13 cellular contexts compared by ENCODE assay signal in genomic region chr6:34529665-34530327, GRCh38. TPM values are rescaled to one million over a fixed set of nuclear protein-coding genes. Genes with fewer than 3 reads are reported as not detected.
DNase-seq lines count a peak whose midpoint lies in the region; ATAC-seq, FAIRE-seq and TF ChIP-seq lines count a peak whose summit lies in the region.
"Had no signal": no experiment of that assay in that cellular context is flagged by ENCODE, and none has a peak within 500 bp of the region (broad histone marks: within the 10 kb centered on the region; RNA-seq: fewer than 3 reads in every experiment).

No MANE protein-coding gene starts in this region.

- H3K9me2 ChIP-seq in PC-3 (replicated peaks; ENCODE audit: low read length): no peaks in the 10 kb centered on the region

- no TSS peak for BruUV-seq in PC-3 (replicated peaks; lab: Mats Ljungman, UMichigan)

- H3K9me3 ChIP-seq in PC-3 (ENCODE audit: low read length): no peaks in the 10 kb centered on the region
- H3K9me3 ChIP-seq in right cardiac atrium (ENCODE audit: control insufficient read depth, low read length): no peaks in the 10 kb centered on the region
- H3K9me3 ChIP-seq in small intestine (ENCODE audit: control insufficient read depth, low read depth): no peaks in the 10 kb centered on the region
- H3K9me3 ChIP-seq in SJCRH30 (replicated peaks): no peaks in the 10 kb centered on the region

- TF ChIP-seq RAD21 in Ishikawa (IDR thresholded peaks at IDR 0.05; ENCODE audit: low read depth): peak; percentile 64

- peak; percentile 12; the same call in 1 of the 2 replicates for ATAC-seq in PC-3
- ATAC-seq in right cardiac atrium: no peak

- no peak overlapping the region for H3K4me3 ChIP-seq in PC-3 (ENCODE audit: low read length)
- H3K4me3 ChIP-seq in right cardiac atrium (ENCODE audit: low read length): no peak overlapping the region
- no peak overlapping the region for H3K4me3 ChIP-seq in small intestine (ENCODE audit: low read depth in 1 of 2, low read length in 2 of 2)
- H3K4me3 ChIP-seq in SJCRH30: no peak overlapping the region

- no peaks in the 10 kb centered on the region for H4K20me1 ChIP-seq in PC-3 (ENCODE audit: low read length)

- no peak for FAIRE-seq in small intestine (lab: Jason Lieb, UNC)

- H3K27ac ChIP-seq in PC-3 (ENCODE audit: low read length): no peak overlapping the region
- H3K27ac ChIP-seq in right cardiac atrium (ENCODE audit: low read length): no peak overlapping the region
- H3K27ac ChIP-seq in small intestine (ENCODE audit: low read depth in 1 of 2, low read length in 1 of 2): no peak overlapping the region
- H3K27ac ChIP-seq in SJCRH30: no peak overlapping the region

- H3F3A ChIP-seq in PC-3 (ENCODE audit: low read length, unreplicated experiment): no peaks in the 10 kb centered on the region

- intact Hi-C loops in PC-3 (cut with micrococcal nuclease): loop anchor here (1.0 kb wide), 1 partner anchor 74 kb away; no protein-coding TSS in a partner anchor
- intact Hi-C loops in right cardiac atrium (cut with DNase I): loop anchor here (5.0 to 10.0 kb wide), 3 partner anchors 65 to 78 kb away; no protein-coding TSS in a partner anchor

- H3K4me2 ChIP-seq in PC-3 (ENCODE audit: low read length): no peak overlapping the region

- CTCF ChIA-PET in PC-3 (lab: Charles Lee): interaction anchor here (0.8 kb wide), 1 partner anchor 70 kb away, joined by 3 read pairs; no protein-coding TSS in a partner anchor

- no peaks in the 10 kb centered on the region for H3K27me3 ChIP-seq in PC-3 (ENCODE audit: low read length)
- H3K27me3 ChIP-seq in right cardiac atrium (ENCODE audit: control insufficient read depth, insufficient read depth): no peaks in the 10 kb centered on the region
- H3K27me3 ChIP-seq in small intestine (ENCODE audit: control insufficient read depth in 2 of 2, insufficient read depth in 2 of 2, low read length in 2 of 2): no peaks in the 10 kb centered on the region
- H3K27me3 ChIP-seq in SJCRH30: no peaks in the 10 kb centered on the region

- DNase-seq in PC-3 (peak; percentile 53), right cardiac atrium (peak; percentile 13 to 72 (median 61)), small intestine (peak; percentile 57), SJCRH30 (no peak), retina (no peak), NCI-H187 treated with DMSO at 0.1 percent for 48 hours (lab: John Stamatoyannopoulos, UW) (no peak)
- DNase-seq: activated CD4-positive, CD25-positive, alpha-beta regulatory T cell treated with anti-CD3 and anti-CD28 coated beads, Interleukin-2, amount 50 U/mL, for 72 hours; CD8-positive, alpha-beta memory T cell; HFFc6; NCI-H1694 treated with DMSO at 0.1 percent for 48 hours had no signal

- 56% methylated on average over 10 of the region's 10 CpGs for WGBS in right cardiac atrium
- 15 to 56% (median 37%) methylated on average over 9 to 10 of the region's 10 CpGs for WGBS in small intestine, 3 donors

- H3K9ac ChIP-seq in PC-3 (ENCODE audit: low read length): no peak overlapping the region

- TF ChIP-seq EP300 in Ishikawa (IDR thresholded peaks at IDR 0.05; ENCODE audit: borderline replicate concordance): no peak

- POLR2A ChIA-PET in PC-3 (lab: Charles Lee; ENCODE audit: unreplicated experiment): no interaction called here

- TF ChIP-seq CTCF in PC-3 (conservative IDR thresholded peaks at IDR 0.05; ENCODE audit: low read depth, low read length): peak; percentile 55

- H3K79me2 ChIP-seq in PC-3 (ENCODE audit: low read length): no peaks in the 10 kb centered on the region

- no peak overlapping the region for H2AFZ ChIP-seq in PC-3 (ENCODE audit: low read length)

- H3K4me1 ChIP-seq in PC-3 (ENCODE audit: insufficient read depth, low read length) (peaks cover 5% of the 10 kb centered on the region; the same call in 1 of the 2 replicates), right cardiac atrium (ENCODE audit: control insufficient read depth, insufficient read depth, low read length) (no peaks in the 10 kb centered on the region), small intestine (ENCODE audit: control insufficient read depth in 2 of 2, insufficient read depth in 1 of 2, low read depth in 1 of 2, low read length in 1 of 2) (no peaks in the 10 kb centered on the region), SJCRH30 (no peaks in the 10 kb centered on the region)

- H3K36me3 ChIP-seq in PC-3 (ENCODE audit: low read depth, low read length) (no peaks in the 10 kb centered on the region), small intestine (ENCODE audit: control insufficient read depth in 2 of 2, insufficient read depth in 2 of 2, low read length in 2 of 2) (no peaks in the 10 kb centered on the region), SJCRH30 (no peaks in the 10 kb centered on the region)

TF ChIP-seq in Ishikawa, 13 proteins besides CTCF, POLR2A, EP300 and RAD21:
- TF ChIP-seq, protein P1, sequence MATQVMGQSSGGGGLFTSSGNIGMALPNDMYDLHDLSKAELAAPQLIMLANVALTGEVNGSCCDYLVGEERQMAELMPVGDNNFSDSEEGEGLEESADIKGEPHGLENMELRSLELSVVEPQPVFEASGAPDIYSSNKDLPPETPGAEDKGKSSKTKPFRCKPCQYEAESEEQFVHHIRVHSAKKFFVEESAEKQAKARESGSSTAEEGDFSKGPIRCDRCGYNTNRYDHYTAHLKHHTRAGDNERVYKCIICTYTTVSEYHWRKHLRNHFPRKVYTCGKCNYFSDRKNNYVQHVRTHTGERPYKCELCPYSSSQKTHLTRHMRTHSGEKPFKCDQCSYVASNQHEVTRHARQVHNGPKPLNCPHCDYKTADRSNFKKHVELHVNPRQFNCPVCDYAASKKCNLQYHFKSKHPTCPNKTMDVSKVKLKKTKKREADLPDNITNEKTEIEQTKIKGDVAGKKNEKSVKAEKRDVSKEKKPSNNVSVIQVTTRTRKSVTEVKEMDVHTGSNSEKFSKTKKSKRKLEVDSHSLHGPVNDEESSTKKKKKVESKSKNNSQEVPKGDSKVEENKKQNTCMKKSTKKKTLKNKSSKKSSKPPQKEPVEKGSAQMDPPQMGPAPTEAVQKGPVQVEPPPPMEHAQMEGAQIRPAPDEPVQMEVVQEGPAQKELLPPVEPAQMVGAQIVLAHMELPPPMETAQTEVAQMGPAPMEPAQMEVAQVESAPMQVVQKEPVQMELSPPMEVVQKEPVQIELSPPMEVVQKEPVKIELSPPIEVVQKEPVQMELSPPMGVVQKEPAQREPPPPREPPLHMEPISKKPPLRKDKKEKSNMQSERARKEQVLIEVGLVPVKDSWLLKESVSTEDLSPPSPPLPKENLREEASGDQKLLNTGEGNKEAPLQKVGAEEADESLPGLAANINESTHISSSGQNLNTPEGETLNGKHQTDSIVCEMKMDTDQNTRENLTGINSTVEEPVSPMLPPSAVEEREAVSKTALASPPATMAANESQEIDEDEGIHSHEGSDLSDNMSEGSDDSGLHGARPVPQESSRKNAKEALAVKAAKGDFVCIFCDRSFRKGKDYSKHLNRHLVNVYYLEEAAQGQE (IDR thresholded peaks at IDR 0.05; ENCODE audit: low read depth): no peak
- no peak for TF ChIP-seq CEBPB (IDR thresholded peaks at IDR 0.05)
- TF ChIP-seq EGR1 (IDR thresholded peaks at IDR 0.05): no peak
- TF ChIP-seq CREB1 (IDR thresholded peaks at IDR 0.05; ENCODE audit: low read depth): no peak
- no peak for TF ChIP-seq FOXM1 (IDR thresholded peaks at IDR 0.05; ENCODE audit: borderline replicate concordance, low read depth)
- no peak for TF ChIP-seq TAF1 (IDR thresholded peaks at IDR 0.05; ENCODE audit: low read depth)
- no peak for TF ChIP-seq YY1 (IDR thresholded peaks at IDR 0.05; ENCODE audit: low read depth)
- TF ChIP-seq MAX (IDR thresholded peaks at IDR 0.05): no peak
- no peak for TF ChIP-seq ZBTB7A (IDR thresholded peaks at IDR 0.05; ENCODE audit: low read depth)
- TF ChIP-seq USF1 (IDR thresholded peaks at IDR 0.05): no peak

RNA-seq across cellular contexts. Expression of gene SPDEF, which starts 26.3 kb away (rescaled TPM):
- total RNA-seq in PC-3 (2014; rRNA removed): 190 and 205 TPM in 2 replicates
- under 1 TPM in 2 of 4 donors, not detected in 2; 0.11 to 0.17 TPM for total RNA-seq in right cardiac atrium
- 0.14 TPM for polyA plus RNA-seq in right cardiac atrium
- 10 to 100 TPM; 10.9 to 20.6 (median 13.0) TPM for polyA plus RNA-seq in small intestine
- not detected in 2 replicates for total RNA-seq in SJCRH30 (2014; rRNA removed; shearing (Covaris generic))
- total RNA-seq: CD8-positive, alpha-beta memory T cell; HFFc6; myocyte; skeletal muscle tissue had no signal
- polyA plus RNA-seq: CD8-positive, alpha-beta memory T cell had no signal

Comparison
In these comparisons a context has a peak if more than half of its experiments do, and no peak if none do; other contexts are left out.
1. DNase-seq: peak in PC-3 (single experiment), right cardiac atrium (3 of 3) and small intestine (single experiment); none in SJCRH30 (0 of 2), retina (single experiment) and NCI-H187 treated with DMSO at 0.1 percent for 48 hours (single experiment).
2. RNA of gene SPDEF, which starts 26.3 kb away (total RNA-seq): 190 to 205 TPM in PC-3; 0.11 to 0.17 TPM in right cardiac atrium and not detected in SJCRH30; every median in the first group is over 100 times any median in the second.